ENCODE assay signal across 1 cellular context in the genomic region with DNA sequence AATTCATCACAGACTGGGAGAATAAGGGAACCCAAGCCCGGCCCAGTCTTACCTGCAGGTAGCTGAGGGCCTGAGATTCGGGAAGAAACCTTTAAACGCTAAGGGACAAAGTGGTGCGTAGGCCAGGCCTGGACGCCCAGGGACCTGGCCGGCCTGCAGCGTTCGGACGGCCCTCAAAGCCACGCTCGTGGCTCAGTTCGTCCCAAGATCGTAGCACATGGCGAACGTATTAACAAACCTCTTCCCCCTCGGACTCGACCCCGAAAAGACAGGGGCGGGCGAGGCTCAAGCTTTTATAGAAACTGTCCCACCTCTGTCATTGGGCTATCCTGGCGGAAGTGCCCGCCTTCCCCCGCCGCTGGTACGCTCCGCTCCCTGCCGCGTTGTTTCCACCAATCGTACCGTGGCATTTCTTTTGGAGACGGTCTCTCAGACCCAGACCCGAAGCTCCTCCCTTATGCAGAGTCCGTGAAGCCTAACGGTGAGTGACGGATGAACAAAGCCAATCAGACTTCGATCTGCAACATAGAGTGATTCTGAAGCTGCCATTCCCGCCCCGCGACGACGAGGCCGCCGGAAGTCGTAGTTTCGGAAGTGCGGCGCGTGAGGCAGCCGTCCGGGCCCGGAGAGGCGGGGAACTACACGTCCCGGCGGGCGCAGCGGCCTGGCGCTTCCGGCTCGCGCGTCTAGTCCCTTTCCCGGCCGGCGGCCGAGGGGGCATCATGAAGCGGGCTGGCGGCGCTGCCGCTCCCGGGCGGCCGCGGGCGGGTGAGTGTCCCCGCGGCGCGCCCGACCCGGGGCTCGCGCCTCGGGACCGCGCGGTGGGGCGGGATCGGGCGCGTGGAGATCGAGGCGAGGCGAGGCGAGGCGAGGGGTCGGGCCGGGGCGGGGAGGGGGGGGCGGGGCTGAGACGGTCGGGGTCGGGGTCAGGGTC.
A peak's percentile ranks its signal among the peaks of the same experiment; 100 is the strongest.
TF ChIP-seq lines count a peak whose summit lies in the region.

A gene (plus strand): TSS at position 692 of the 934 bp plus-strand sequence. CDS start 8,139 bp downstream, outside the sequence.

TF ChIP-seq in GM12878, 131 proteins besides CTCF, POLR2A, EP300 and RAD21 (continued from another document):
- TF ChIP-seq, protein P1, sequence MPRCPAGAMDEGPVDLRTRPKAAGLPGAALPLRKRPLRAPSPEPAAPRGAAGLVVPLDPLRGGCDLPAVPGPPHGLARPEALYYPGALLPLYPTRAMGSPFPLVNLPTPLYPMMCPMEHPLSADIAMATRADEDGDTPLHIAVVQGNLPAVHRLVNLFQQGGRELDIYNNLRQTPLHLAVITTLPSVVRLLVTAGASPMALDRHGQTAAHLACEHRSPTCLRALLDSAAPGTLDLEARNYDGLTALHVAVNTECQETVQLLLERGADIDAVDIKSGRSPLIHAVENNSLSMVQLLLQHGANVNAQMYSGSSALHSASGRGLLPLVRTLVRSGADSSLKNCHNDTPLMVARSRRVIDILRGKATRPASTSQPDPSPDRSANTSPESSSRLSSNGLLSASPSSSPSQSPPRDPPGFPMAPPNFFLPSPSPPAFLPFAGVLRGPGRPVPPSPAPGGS (IDR thresholded peaks at IDR 0.05; ENCODE audit: borderline replicate concordance, insufficient read depth, low read depth, low read length, poor library complexity, severe bottlenecking), result no peak
- TF ChIP-seq TCF12 (IDR thresholded peaks at IDR 0.05; ENCODE audit: low read depth, low read length) (peak; percentile 81; the same call in 1 of the 2 replicates), ZSCAN29 (IDR thresholded peaks at IDR 0.05) (0 out of 2 replicates have a peak, but pooled peaks have one; percentile 12)
- TF ChIP-seq, protein P2, sequence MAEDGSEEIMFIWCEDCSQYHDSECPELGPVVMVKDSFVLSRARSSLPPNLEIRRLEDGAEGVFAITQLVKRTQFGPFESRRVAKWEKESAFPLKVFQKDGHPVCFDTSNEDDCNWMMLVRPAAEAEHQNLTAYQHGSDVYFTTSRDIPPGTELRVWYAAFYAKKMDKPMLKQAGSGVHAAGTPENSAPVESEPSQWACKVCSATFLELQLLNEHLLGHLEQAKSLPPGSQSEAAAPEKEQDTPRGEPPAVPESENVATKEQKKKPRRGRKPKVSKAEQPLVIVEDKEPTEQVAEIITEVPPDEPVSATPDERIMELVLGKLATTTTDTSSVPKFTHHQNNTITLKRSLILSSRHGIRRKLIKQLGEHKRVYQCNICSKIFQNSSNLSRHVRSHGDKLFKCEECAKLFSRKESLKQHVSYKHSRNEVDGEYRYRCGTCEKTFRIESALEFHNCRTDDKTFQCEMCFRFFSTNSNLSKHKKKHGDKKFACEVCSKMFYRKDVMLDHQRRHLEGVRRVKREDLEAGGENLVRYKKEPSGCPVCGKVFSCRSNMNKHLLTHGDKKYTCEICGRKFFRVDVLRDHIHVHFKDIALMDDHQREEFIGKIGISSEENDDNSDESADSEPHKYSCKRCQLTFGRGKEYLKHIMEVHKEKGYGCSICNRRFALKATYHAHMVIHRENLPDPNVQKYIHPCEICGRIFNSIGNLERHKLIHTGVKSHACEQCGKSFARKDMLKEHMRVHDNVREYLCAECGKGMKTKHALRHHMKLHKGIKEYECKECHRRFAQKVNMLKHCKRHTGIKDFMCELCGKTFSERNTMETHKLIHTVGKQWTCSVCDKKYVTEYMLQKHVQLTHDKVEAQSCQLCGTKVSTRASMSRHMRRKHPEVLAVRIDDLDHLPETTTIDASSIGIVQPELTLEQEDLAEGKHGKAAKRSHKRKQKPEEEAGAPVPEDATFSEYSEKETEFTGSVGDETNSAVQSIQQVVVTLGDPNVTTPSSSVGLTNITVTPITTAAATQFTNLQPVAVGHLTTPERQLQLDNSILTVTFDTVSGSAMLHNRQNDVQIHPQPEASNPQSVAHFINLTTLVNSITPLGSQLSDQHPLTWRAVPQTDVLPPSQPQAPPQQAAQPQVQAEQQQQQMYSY (CRISPR knock-in tag; IDR thresholded peaks at IDR 0.05), result 0 out of 2 replicates have a peak, but pooled peaks have one; percentile 49
- TF ChIP-seq, protein P3, sequence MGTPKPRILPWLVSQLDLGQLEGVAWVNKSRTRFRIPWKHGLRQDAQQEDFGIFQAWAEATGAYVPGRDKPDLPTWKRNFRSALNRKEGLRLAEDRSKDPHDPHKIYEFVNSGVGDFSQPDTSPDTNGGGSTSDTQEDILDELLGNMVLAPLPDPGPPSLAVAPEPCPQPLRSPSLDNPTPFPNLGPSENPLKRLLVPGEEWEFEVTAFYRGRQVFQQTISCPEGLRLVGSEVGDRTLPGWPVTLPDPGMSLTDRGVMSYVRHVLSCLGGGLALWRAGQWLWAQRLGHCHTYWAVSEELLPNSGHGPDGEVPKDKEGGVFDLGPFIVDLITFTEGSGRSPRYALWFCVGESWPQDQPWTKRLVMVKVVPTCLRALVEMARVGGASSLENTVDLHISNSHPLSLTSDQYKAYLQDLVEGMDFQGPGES (IDR thresholded peaks at IDR 0.05), result peak; percentile 88
